Comparison of ENCODE assay signal across 1 cellular context in the genomic region with DNA sequence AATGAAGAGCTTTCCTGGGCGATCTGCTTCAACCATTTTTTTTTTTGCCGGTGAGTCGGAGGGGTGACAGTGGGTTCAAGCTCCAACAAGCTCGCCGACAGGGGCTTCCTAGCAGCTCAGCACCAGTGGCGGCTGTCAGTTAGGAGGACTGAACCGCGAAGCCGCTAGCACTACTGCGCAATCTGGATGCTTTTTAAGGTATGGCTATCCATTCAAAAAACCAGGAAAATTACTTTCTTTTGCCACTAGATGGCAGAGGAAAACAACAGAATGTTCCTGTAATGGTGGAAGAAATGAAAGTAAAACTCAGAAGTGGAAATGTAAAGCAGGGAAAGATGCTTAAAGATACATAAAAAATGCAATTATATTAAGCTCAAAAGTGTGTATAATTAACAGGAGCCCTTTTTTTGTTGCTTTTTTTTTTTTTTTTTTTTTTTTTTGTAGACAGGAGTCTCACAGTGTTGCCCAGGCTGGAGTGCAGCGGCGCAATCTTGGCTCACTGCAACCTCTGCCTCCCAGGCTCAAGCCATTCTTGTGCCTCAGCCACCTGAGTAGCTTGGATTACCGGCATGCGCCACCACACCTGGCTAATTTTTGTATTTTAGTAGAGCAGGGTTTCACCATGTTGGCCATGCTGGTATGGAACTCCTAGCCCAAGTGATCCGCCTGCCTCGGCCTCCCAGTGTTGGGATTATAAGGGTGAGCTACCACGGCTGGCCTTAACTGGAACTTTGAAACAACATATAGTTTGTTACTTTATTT.
A peak's percentile ranks its signal among the peaks of the same experiment; 100 is the strongest.
TF ChIP-seq lines count a peak whose summit lies in the region.

No MANE protein-coding gene starts in this region.

TF ChIP-seq in IMR-90, 13 proteins besides CTCF, POLR2A, EP300 and RAD21 (continued from another document):
- TF ChIP-seq USF2 (IDR thresholded peaks at IDR 0.05; ENCODE audit: low read depth, low read length) (no peak), FOS (IDR thresholded peaks at IDR 0.05; ENCODE audit: low read depth, low read length) (no peak), MAFK (IDR thresholded peaks at IDR 0.05; ENCODE audit: low read depth, low read length) (no peak), CHD1 (IDR thresholded peaks at IDR 0.05; ENCODE audit: low read depth, low read length) (no peak), BHLHE40 (IDR thresholded peaks at IDR 0.05; ENCODE audit: low read depth, low read length) (no peak), NFE2L2 (IDR thresholded peaks at IDR 0.05; ENCODE audit: low read depth, low read length) (no peak), RCOR1 (IDR thresholded peaks at IDR 0.05; ENCODE audit: insufficient replicate concordance, low read length) (no peak), SMC3 (IDR thresholded peaks at IDR 0.05; ENCODE audit: low read depth, low read length) (peak; percentile 36; the same call in 1 of the 2 replicates), CEBPB (IDR thresholded peaks at IDR 0.05; ENCODE audit: low read depth, low read length) (peak; percentile 65)
